In the genomic region with DNA sequence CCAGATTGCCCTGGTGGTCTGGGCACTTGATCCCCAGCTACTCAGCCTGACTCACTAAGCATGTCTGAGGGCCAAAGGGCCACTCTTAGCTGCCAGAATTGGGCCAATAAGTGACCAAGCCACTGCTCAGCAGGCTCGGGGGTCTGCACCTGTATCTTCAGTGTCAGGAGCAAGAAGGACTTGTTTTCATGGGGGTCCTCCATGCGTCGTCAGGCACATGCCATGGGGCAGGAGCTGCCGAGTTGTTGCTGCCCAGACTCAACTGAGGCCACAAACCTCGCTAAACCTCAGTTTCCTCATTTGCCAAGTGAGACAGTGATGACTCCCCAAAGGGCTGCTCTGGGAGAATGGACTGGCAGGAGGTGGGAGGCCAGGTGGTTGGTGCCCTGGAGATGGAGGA, we compare ENCODE assay signal across 23 cellular contexts.
DNase-seq lines count a peak whose midpoint lies in the region; ATAC-seq, FAIRE-seq and TF ChIP-seq lines count a peak whose summit lies in the region.
"Had no signal": no experiment of that assay in that cellular context is flagged by ENCODE, and none has a peak within 500 bp of the region (broad histone marks: within the 10 kb centered on the region; RNA-seq: fewer than 3 reads in every experiment).

No MANE protein-coding gene starts in this region.

- no peak for ATAC-seq in left lobe of liver
- no peak for ATAC-seq in stimulated activated naive B cell treated with anti-CD40 and anti-IgM and Interleukin-4, amounts not matched to agents 10 μg/mL and 1 μg/mL and 100 μg/mL, for 72 hours (replicated peaks)
- ATAC-seq: A549; CD8-positive, alpha-beta T cell had no signal

- no peaks in the 10 kb centered on the region for H3K36me3 ChIP-seq in astrocyte (ENCODE audit: insufficient read depth, low read length)
- H3K36me3 ChIP-seq: BLaER1 treated with 17β-estradiol and CSF1 and Interleukin-3, amounts not matched to agents 10 nM and 100 nM had no signal

- no peaks in the 10 kb centered on the region for H3K27me3 ChIP-seq in astrocyte (ENCODE audit: insufficient read depth, low read length)
- H3K27me3 ChIP-seq: BLaER1 treated with 17β-estradiol and CSF1 and Interleukin-3, amounts not matched to agents 10 nM and 100 nM had no signal

- H4K20me1 ChIP-seq in astrocyte (ENCODE audit: insufficient read depth, low read length), result peaks cover 7% of the 10 kb centered on the region
- H4K20me1 ChIP-seq: BLaER1 treated with 17β-estradiol and CSF1 and Interleukin-3, amounts not matched to agents 10 nM and 100 nM had no signal

- H3K27ac Mint-ChIP-seq in activated CD4-positive, alpha-beta T cell treated with anti-CD3 and anti-CD28 coated beads, Interleukin-2, amount 10 ng/mL, durations not matched to agents 24 days and 14 days, result no peak overlapping the region
- no peak overlapping the region for H3K27ac Mint-ChIP-seq in activated CD4-positive, alpha-beta T cell treated with anti-CD3 and anti-CD28 coated beads, Interleukin-2, amount 10 ng/mL, durations not matched to agents 7 days and 5 days
- H3K27ac Mint-ChIP-seq in astrocyte (ENCODE audit: unreplicated experiment) (no peak overlapping the region), osteocyte (ENCODE audit: unreplicated experiment) (no peak overlapping the region)
- H3K27ac Mint-ChIP-seq in stimulated activated naive B cell treated with anti-CD40 and anti-IgM and Interleukin-4, amounts not matched to agents 10 μg/mL and 1 μg/mL and 100 μg/mL, for 72 hours, result no peak overlapping the region
- H3K27ac Mint-ChIP-seq: B cell; CD4-positive, alpha-beta T cell; CD8-positive, alpha-beta T cell had no signal

- CTCF ChIA-PET in activated CD4-positive, alpha-beta T cell treated with anti-CD3 and anti-CD28 coated beads, Interleukin-2, amount 10 ng/mL, durations not matched to agents 7 days and 5 days (lab: Charles Lee), result interaction anchor here (0.9 to 1.0 kb wide), 2 partner anchors 28 to 170 kb away, joined by 3 read pairs; no protein-coding TSS in a partner anchor

- H3K9me3 ChIP-seq in astrocyte (ENCODE audit: insufficient read depth, low read depth, low read length), result no peaks in the 10 kb centered on the region
- H3K9me3 ChIP-seq: A549, Caco-2 had no signal

- no peak overlapping the region for H3K4me3 Mint-ChIP-seq in activated CD4-positive, alpha-beta T cell treated with anti-CD3 and anti-CD28 coated beads, Interleukin-2, amount 10 ng/mL, durations not matched to agents 24 days and 14 days
- H3K4me3 Mint-ChIP-seq in activated CD4-positive, alpha-beta T cell treated with anti-CD3 and anti-CD28 coated beads, Interleukin-2, amount 10 ng/mL, durations not matched to agents 7 days and 5 days, result no peak overlapping the region
- no peak overlapping the region for H3K4me3 Mint-ChIP-seq in astrocyte (ENCODE audit: unreplicated experiment)
- H3K4me3 Mint-ChIP-seq in osteocyte (ENCODE audit: unreplicated experiment), result no peak overlapping the region
- no peak overlapping the region for H3K4me3 Mint-ChIP-seq in stimulated activated naive B cell treated with anti-CD40 and anti-IgM and Interleukin-4, amounts not matched to agents 10 μg/mL and 1 μg/mL and 100 μg/mL, for 72 hours
- H3K4me3 Mint-ChIP-seq: B cell; CD4-positive, alpha-beta T cell; CD8-positive, alpha-beta T cell had no signal

- no peaks in the 10 kb centered on the region for H3K4me1 Mint-ChIP-seq in activated CD4-positive, alpha-beta T cell treated with anti-CD3 and anti-CD28 coated beads, Interleukin-2, amount 10 ng/mL, durations not matched to agents 24 days and 14 days
- H3K4me1 Mint-ChIP-seq in activated CD4-positive, alpha-beta T cell treated with anti-CD3 and anti-CD28 coated beads, Interleukin-2, amount 10 ng/mL, durations not matched to agents 7 days and 5 days, result no peaks in the 10 kb centered on the region
- H3K4me1 Mint-ChIP-seq in astrocyte (ENCODE audit: low read depth, unreplicated experiment) (peaks cover 29% of the 10 kb centered on the region), osteocyte (ENCODE audit: unreplicated experiment) (no peaks in the 10 kb centered on the region)
- H3K4me1 Mint-ChIP-seq in stimulated activated naive B cell treated with anti-CD40 and anti-IgM and Interleukin-4, amounts not matched to agents 10 μg/mL and 1 μg/mL and 100 μg/mL, for 72 hours, result no peaks in the 10 kb centered on the region
- H3K4me1 Mint-ChIP-seq: B cell had no signal

- H3K4me1 ChIP-seq in astrocyte (ENCODE audit: insufficient read depth, low read length), result peaks cover 32% of the 10 kb centered on the region
- H3K4me1 ChIP-seq: Caco-2 had no signal

- H3K27ac ChIP-seq in astrocyte (ENCODE audit: low read depth, low read length), result no peak overlapping the region
- H3K27ac ChIP-seq: 22Rv1; A549; BLaER1 treated with 17β-estradiol and CSF1 and Interleukin-3, amounts not matched to agents 10 nM and 100 nM; C4-2B had no signal

- peak; percentile 47 for DNase-seq in activated CD4-positive, alpha-beta T cell treated with anti-CD3 and anti-CD28 coated beads, Interleukin-2, amount 10 ng/mL, durations not matched to agents 24 days and 14 days
- no peak for DNase-seq in activated CD4-positive, alpha-beta T cell treated with anti-CD3 and anti-CD28 coated beads, Interleukin-2, amount 10 ng/mL, durations not matched to agents 7 days and 5 days
- DNase-seq in astrocyte (ENCODE audit: low read depth) (no peak), left lobe of liver (ENCODE audit: low spot score) (peak; percentile 38), osteocyte (ENCODE audit: extremely low spot score, unreplicated experiment) (peak; percentile 79), mucosa of gallbladder (ENCODE audit: low spot score) (no peak)
- no peak for DNase-seq in stimulated activated naive B cell treated with anti-CD40 and anti-IgM and Interleukin-4, amounts not matched to agents 10 μg/mL and 1 μg/mL and 100 μg/mL, for 72 hours
- no peak for DNase-seq in NK-92 treated with Interleukin-12 subunit alpha and Interleukin-12 subunit beta, amount 100 ng/mL, for 24 hours (lab: John Stamatoyannopoulos, UW)
- DNase-seq: AML-193; Caco-2; Calu3; CD4-positive, alpha-beta T cell; CD8-positive, alpha-beta T cell; DMS79 treated with DMSO at 0.1 percent for 48 hours; GF-D8 had no signal

- H3K9ac ChIP-seq in astrocyte (ENCODE audit: low read length), result no peak overlapping the region
- H3K9ac ChIP-seq: BLaER1 treated with 17β-estradiol and CSF1 and Interleukin-3, amounts not matched to agents 10 nM and 100 nM had no signal

- peaks cover 64% of the 10 kb centered on the region for H3K79me2 ChIP-seq in astrocyte (ENCODE audit: insufficient read depth, low read length)

- H2AFZ ChIP-seq in astrocyte (ENCODE audit: low read depth, low read length), result no peak overlapping the region

- H3K4me2 ChIP-seq in astrocyte (ENCODE audit: low read length), result peak overlapping the region; percentile 7
- H3K4me2 ChIP-seq: A549; BLaER1 treated with 17β-estradiol and CSF1 and Interleukin-3, amounts not matched to agents 10 nM and 100 nM had no signal

- no peak overlapping the region for H3K4me3 ChIP-seq in astrocyte (ENCODE audit: insufficient read depth, low read depth, low read length)
- H3K4me3 ChIP-seq: A549; BLaER1 treated with 17β-estradiol and CSF1 and Interleukin-3, amounts not matched to agents 10 nM and 100 nM had no signal

- no peaks in the 10 kb centered on the region for H3K9me3 Mint-ChIP-seq in activated CD4-positive, alpha-beta T cell treated with anti-CD3 and anti-CD28 coated beads, Interleukin-2, amount 10 ng/mL, durations not matched to agents 24 days and 14 days
- no peaks in the 10 kb centered on the region for H3K9me3 Mint-ChIP-seq in activated CD4-positive, alpha-beta T cell treated with anti-CD3 and anti-CD28 coated beads, Interleukin-2, amount 10 ng/mL, durations not matched to agents 7 days and 5 days
- peaks cover 3% of the 10 kb centered on the region for H3K9me3 Mint-ChIP-seq in astrocyte (ENCODE audit: unreplicated experiment)
- H3K9me3 Mint-ChIP-seq in osteocyte (ENCODE audit: unreplicated experiment), result no peaks in the 10 kb centered on the region
- H3K9me3 Mint-ChIP-seq in stimulated activated naive B cell treated with anti-CD40 and anti-IgM and Interleukin-4, amounts not matched to agents 10 μg/mL and 1 μg/mL and 100 μg/mL, for 72 hours, result peaks cover 0 to 2% of the 10 kb centered on the region in 2 donors
- H3K9me3 Mint-ChIP-seq: CD4-positive, alpha-beta T cell; CD8-positive, alpha-beta T cell had no signal

- intact Hi-C loops in activated CD4-positive, alpha-beta T cell treated with anti-CD3 and anti-CD28 coated beads, Interleukin-2, amount 10 ng/mL, durations not matched to agents 24 days and 14 days (cut with micrococcal nuclease), result no loop called here

- TF ChIP-seq CTCF in astrocyte (IDR thresholded peaks at IDR 0.05; ENCODE audit: insufficient read depth, low read depth, low read length) (no peak), osteocyte (IDR thresholded peaks at IDR 0.05) (no peak)

- POLR2A ChIA-PET in activated CD4-positive, alpha-beta T cell treated with anti-CD3 and anti-CD28 coated beads, Interleukin-2, amount 10 ng/mL, durations not matched to agents 7 days and 5 days (lab: Charles Lee), result no interaction called here

- no peaks in the 10 kb centered on the region for H3K27me3 Mint-ChIP-seq in activated CD4-positive, alpha-beta T cell treated with anti-CD3 and anti-CD28 coated beads, Interleukin-2, amount 10 ng/mL, durations not matched to agents 24 days and 14 days
- H3K27me3 Mint-ChIP-seq in activated CD4-positive, alpha-beta T cell treated with anti-CD3 and anti-CD28 coated beads, Interleukin-2, amount 10 ng/mL, durations not matched to agents 7 days and 5 days, result no peaks in the 10 kb centered on the region
- no peaks in the 10 kb centered on the region for H3K27me3 Mint-ChIP-seq in astrocyte (ENCODE audit: low read depth, unreplicated experiment)
- no peaks in the 10 kb centered on the region for H3K27me3 Mint-ChIP-seq in osteocyte (ENCODE audit: unreplicated experiment)
- H3K27me3 Mint-ChIP-seq in stimulated activated naive B cell treated with anti-CD40 and anti-IgM and Interleukin-4, amounts not matched to agents 10 μg/mL and 1 μg/mL and 100 μg/mL, for 72 hours, result no peaks in the 10 kb centered on the region
- H3K27me3 Mint-ChIP-seq: CD4-positive, alpha-beta T cell had no signal

- H3K36me3 Mint-ChIP-seq in activated CD4-positive, alpha-beta T cell treated with anti-CD3 and anti-CD28 coated beads, Interleukin-2, amount 10 ng/mL, durations not matched to agents 24 days and 14 days (ENCODE audit: low read depth), result no peaks in the 10 kb centered on the region
- no peaks in the 10 kb centered on the region for H3K36me3 Mint-ChIP-seq in activated CD4-positive, alpha-beta T cell treated with anti-CD3 and anti-CD28 coated beads, Interleukin-2, amount 10 ng/mL, durations not matched to agents 7 days and 5 days (ENCODE audit: low read depth)
- H3K36me3 Mint-ChIP-seq in astrocyte (ENCODE audit: low read depth, unreplicated experiment) (peaks cover 11% of the 10 kb centered on the region), osteocyte (ENCODE audit: unreplicated experiment) (no peaks in the 10 kb centered on the region)
- H3K36me3 Mint-ChIP-seq in stimulated activated naive B cell treated with anti-CD40 and anti-IgM and Interleukin-4, amounts not matched to agents 10 μg/mL and 1 μg/mL and 100 μg/mL, for 72 hours, result no peaks in the 10 kb centered on the region
- H3K36me3 Mint-ChIP-seq: CD8-positive, alpha-beta T cell had no signal

- no peak for FAIRE-seq in astrocyte (lab: Jason Lieb, UNC)
- FAIRE-seq: A549, D721Med, G401.6, GM12891 had no signal

Comparison
In these comparisons a context has a peak if more than half of its experiments do, and no peak if none do; other contexts are left out.
1. DNase-seq: peak in activated CD4-positive, alpha-beta T cell treated with anti-CD3 and anti-CD28 coated beads, Interleukin-2, amount 10 ng/mL, durations not matched to agents 24 days and 14 days (single experiment), left lobe of liver (single experiment) and osteocyte (single experiment); none in activated CD4-positive, alpha-beta T cell treated with anti-CD3 and anti-CD28 coated beads, Interleukin-2, amount 10 ng/mL, durations not matched to agents 7 days and 5 days (single experiment), astrocyte (single experiment), mucosa of gallbladder (single experiment), stimulated activated naive B cell treated with anti-CD40 and anti-IgM and Interleukin-4, amounts not matched to agents 10 μg/mL and 1 μg/mL and 100 μg/mL, for 72 hours (single experiment) and NK-92 treated with Interleukin-12 subunit alpha and Interleukin-12 subunit beta, amount 100 ng/mL, for 24 hours (single experiment).